ENCODE assay signal across 8 cellular contexts in the genomic region with DNA sequence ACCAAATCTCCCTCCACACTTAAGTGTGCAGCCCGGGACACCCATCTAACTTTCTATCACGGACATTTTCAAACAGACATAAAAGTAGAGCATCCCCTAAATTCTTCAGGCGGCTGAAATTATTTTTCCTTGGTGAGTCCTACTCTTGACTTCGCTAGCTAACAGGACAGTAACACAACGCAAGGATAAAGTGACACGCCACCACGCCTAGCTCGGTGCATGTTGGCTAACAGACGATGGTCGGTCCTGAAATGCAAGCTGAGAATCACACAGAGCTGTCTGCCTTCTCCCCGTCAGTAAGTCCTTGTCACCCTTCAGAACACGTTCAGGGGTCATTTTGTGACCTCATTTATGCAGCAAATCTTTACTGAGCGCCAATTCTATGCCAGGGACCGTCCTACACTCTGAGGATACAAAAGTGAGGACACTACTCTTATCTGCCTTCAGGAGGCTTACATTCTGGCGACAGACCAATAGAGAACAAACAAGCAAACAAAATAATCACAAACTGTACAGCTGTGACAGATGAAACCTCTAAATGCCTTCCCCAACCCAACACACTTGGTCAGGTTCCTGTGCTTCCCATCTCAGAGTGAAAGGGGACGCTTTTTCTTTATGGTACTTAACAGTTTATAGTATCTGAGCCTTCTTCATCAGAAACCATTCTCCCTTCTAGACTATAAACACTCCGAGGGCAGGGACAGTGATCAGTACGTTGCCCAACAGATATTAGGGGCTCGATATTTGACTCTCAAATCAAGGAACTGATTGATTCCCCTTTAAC. TPM values are rescaled to one million over a fixed set of nuclear protein-coding genes. Genes with fewer than 3 reads are reported as not detected.
DNase-seq lines count a peak whose midpoint lies in the region; ATAC-seq, FAIRE-seq and TF ChIP-seq lines count a peak whose summit lies in the region.

No MANE protein-coding gene starts in this region.

- H3K9me2 ChIP-seq in OCI-LY7 (ENCODE audit: insufficient read depth, low read length) = no peaks in the 10 kb centered on the region

- TF ChIP-seq CTCF in CD8-positive, alpha-beta T cell (IDR thresholded peaks at IDR 0.05) = no peak
- TF ChIP-seq CTCF in OCI-LY7 (conservative IDR thresholded peaks at IDR 0.05; ENCODE audit: low read length) = no peak
- no peak for TF ChIP-seq CTCF in endothelial cell of umbilical vein (IDR thresholded peaks at IDR 0.05; ENCODE audit: extremely low read depth in 1 of 2, insufficient read depth in 1 of 2, low read depth in 1 of 2, low read length in 2 of 2)
- TF ChIP-seq CTCF in neutrophil (IDR thresholded peaks at IDR 0.05) = no peak

- H3K9me1 ChIP-seq in endothelial cell of umbilical vein (replicated peaks; ENCODE audit: control insufficient read depth, extremely low read depth, insufficient read depth, low read length) = no peaks in the 10 kb centered on the region

- no peak for FAIRE-seq in endothelial cell of umbilical vein (lab: Jason Lieb, UNC)

- H3K9ac ChIP-seq in endothelial cell of umbilical vein (replicated peaks; ENCODE audit: extremely low read depth, insufficient read depth, low read length) = peak overlapping the region; percentile 69

- peaks cover 7% of the 10 kb centered on the region for H3K36me3 ChIP-seq in CD8-positive, alpha-beta T cell (ENCODE audit: insufficient read depth, low read length)
- peaks cover 13% of the 10 kb centered on the region; the same call in 1 of the 2 replicates for H3K36me3 ChIP-seq in OCI-LY7 (ENCODE audit: insufficient read depth, low read length)
- H3K36me3 ChIP-seq in endothelial cell of umbilical vein (ENCODE audit: control insufficient read depth in 2 of 2, extremely low read depth in 1 of 2, insufficient read depth in 2 of 2, low read length in 2 of 2) = peaks cover 6% of the 10 kb centered on the region in 2 experiments
- H3K36me3 ChIP-seq in neutrophil = no peaks in the 10 kb centered on the region

- H3K9me3 Mint-ChIP-seq in CD8-positive, alpha-beta T cell = no peaks in the 10 kb centered on the region

- dilution Hi-C loops in endothelial cell of umbilical vein (cut with MboI; ENCODE audit: extremely low pct_ligation_motif_present, low sequenced_read_pairs) = no loop called here

- H3K4me3 ChIP-seq in CD8-positive, alpha-beta T cell (ENCODE audit: low read depth, low read length) = peak overlapping the region; percentile 94
- H3K4me3 ChIP-seq in OCI-LY7 (ENCODE audit: low read depth, low read length, poor library complexity, severe bottlenecking) = peak overlapping the region; percentile 97
- H3K4me3 ChIP-seq in endothelial cell of umbilical vein (replicated peaks in 1 of 3; ENCODE audit: insufficient read depth in 1 of 3, low read depth in 1 of 3, low read length in 3 of 3) = peak overlapping the region; percentile 78 to 93 (median 87)
- H3K4me3 ChIP-seq in neutrophil (ENCODE audit: low read depth in 1 of 2, low read length in 1 of 2) = peak overlapping the region; percentile 85 to 95

- peaks cover 27% of the 10 kb centered on the region for H3K79me2 ChIP-seq in OCI-LY7 (ENCODE audit: insufficient read depth, low read depth, low read length)
- peaks cover 40% of the 10 kb centered on the region for H3K79me2 ChIP-seq in endothelial cell of umbilical vein (ENCODE audit: control insufficient read depth, insufficient read depth, low read length)

- no peaks in the 10 kb centered on the region for H3K9me3 ChIP-seq in CD8-positive, alpha-beta T cell (ENCODE audit: low read length)
- no peaks in the 10 kb centered on the region for H3K9me3 ChIP-seq in OCI-LY7 (ENCODE audit: low read length)
- no peaks in the 10 kb centered on the region for H3K9me3 ChIP-seq in endothelial cell of umbilical vein (replicated peaks; ENCODE audit: control insufficient read depth, insufficient read depth, low read length)
- no peaks in the 10 kb centered on the region for H3K9me3 ChIP-seq in neutrophil

- no peak overlapping the region for H3K27ac ChIP-seq in CD8-positive, alpha-beta T cell (ENCODE audit: low read depth, low read length)
- no peak overlapping the region for H3K27ac ChIP-seq in OCI-LY7 (ENCODE audit: low read depth, low read length, poor library complexity, severe bottlenecking)
- H3K27ac ChIP-seq in endothelial cell of umbilical vein (ENCODE audit: insufficient read depth, low read depth, low read length) = no peak overlapping the region
- H3K27ac ChIP-seq in neutrophil = no peak overlapping the region

- no peak for DNase-seq in CD8-positive, alpha-beta T cell
- no peak for DNase-seq in OCI-LY7 (ENCODE audit: low spot score)
- no peak for DNase-seq in endothelial cell of umbilical vein (ENCODE audit: low read depth, low spot score)
- DNase-seq in NCI-H69 (lab: John Stamatoyannopoulos, UW) = no peak
- DNase-seq in nucleus accumbens (lab: John Stamatoyannopoulos, UW) = no peak

- H4K20me1 ChIP-seq in OCI-LY7 (ENCODE audit: insufficient read depth, low read length) (no peaks in the 10 kb centered on the region), endothelial cell of umbilical vein (replicated peaks; ENCODE audit: control insufficient read depth, extremely low read depth, insufficient read depth, low read length) (no peaks in the 10 kb centered on the region)

- H3K4me1 Mint-ChIP-seq in CD8-positive, alpha-beta T cell (ENCODE audit: low read depth) = peaks cover 17% of the 10 kb centered on the region

- intact Hi-C loops in CD8-positive, alpha-beta T cell (cut with DNase I, micrococcal nuclease) = loop anchor here (1.0 to 10.0 kb wide), 5 partner anchors 79 to 767 kb away; a partner anchor contains a TSS
- intact Hi-C loops in OCI-LY7 (cut with micrococcal nuclease; ENCODE audit: unreplicated experiment) = no loop called here
- intact Hi-C loops in endothelial cell of umbilical vein (cut with micrococcal nuclease) = loop anchor here (10.0 kb wide), 1 partner anchor 80 kb away; a partner anchor contains a TSS

- TF ChIP-seq POLR2A in endothelial cell of umbilical vein (IDR thresholded peaks at IDR 0.05; ENCODE audit: low read depth, low read length) = no peak

- no peak for ATAC-seq in CD8-positive, alpha-beta T cell
- ATAC-seq in HG02763 (IDR thresholded peaks at IDR 0.05; ENCODE audit: unreplicated experiment) (no peak), HG03280 (IDR thresholded peaks at IDR 0.05; ENCODE audit: unreplicated experiment) (no peak)

- H3K27me3 ChIP-seq in CD8-positive, alpha-beta T cell (ENCODE audit: insufficient read depth, low read length) = no peaks in the 10 kb centered on the region
- H3K27me3 ChIP-seq in endothelial cell of umbilical vein (ENCODE audit: control insufficient read depth in 2 of 2, insufficient read depth in 2 of 2, low read length in 2 of 2) (no peaks in the 10 kb centered on the region), neutrophil (no peaks in the 10 kb centered on the region)

- TSS peak; percentile 46 for BruUV-seq in OCI-LY7 (replicated peaks; lab: Mats Ljungman, UMichigan)
- no TSS peak for BruUV-seq in endothelial cell of umbilical vein (replicated peaks; lab: Mats Ljungman, UMichigan)

- H3K27me3 Mint-ChIP-seq in CD8-positive, alpha-beta T cell (ENCODE audit: low read depth) = no peaks in the 10 kb centered on the region

- POLR2A ChIA-PET in CD8-positive, alpha-beta T cell (lab: Charles Lee) = no interaction called here
- POLR2A ChIA-PET in OCI-LY7 (lab: Charles Lee) = interaction anchor here (0.6 to 1.2 kb wide), 3 partner anchors 43 to 767 kb away, joined by 3 read pairs; no protein-coding TSS in a partner anchor
- POLR2A ChIA-PET in endothelial cell of umbilical vein (lab: Charles Lee) = no interaction called here

- H2AFZ ChIP-seq in OCI-LY7 (ENCODE audit: low read length) = peak overlapping the region; percentile 94; the same call in 1 of the 2 replicates
- peak overlapping the region; percentile 75 for H2AFZ ChIP-seq in endothelial cell of umbilical vein (ENCODE audit: low read depth, low read length)

- peaks cover 9% of the 10 kb centered on the region for H3K36me3 Mint-ChIP-seq in CD8-positive, alpha-beta T cell

- CTCF ChIA-PET in CD8-positive, alpha-beta T cell (lab: Charles Lee) = interaction anchor here (1.0 to 2.0 kb wide), 2 partner anchors 10 to 73 kb away, joined by 3 to 4 read pairs; no protein-coding TSS in a partner anchor
- CTCF ChIA-PET in OCI-LY7 (lab: Charles Lee; ENCODE audit: unreplicated experiment) = no interaction called here
- CTCF ChIA-PET in endothelial cell of umbilical vein (lab: Charles Lee) = interaction anchor here (1.5 kb wide), 1 partner anchor 21 kb away, joined by 3 read pairs; no protein-coding TSS in a partner anchor

- peaks cover 14% of the 10 kb centered on the region for H3K4me1 ChIP-seq in CD8-positive, alpha-beta T cell (ENCODE audit: insufficient read depth, low read length)
- H3K4me1 ChIP-seq in OCI-LY7 (ENCODE audit: insufficient read depth, low read length, poor library complexity, severe bottlenecking) = peaks cover 6% of the 10 kb centered on the region
- peaks cover 18% of the 10 kb centered on the region for H3K4me1 ChIP-seq in endothelial cell of umbilical vein (ENCODE audit: control insufficient read depth, extremely low read depth, insufficient read depth, low read length)
- H3K4me1 ChIP-seq in neutrophil (ENCODE audit: control insufficient read depth in 1 of 2, insufficient read depth in 1 of 2, low read depth in 1 of 2, low read length in 1 of 2) = peaks cover 18 to 32% of the 10 kb centered on the region in 2 experiments

- H3K27ac Mint-ChIP-seq in CD8-positive, alpha-beta T cell = peak overlapping the region; percentile 49

- H3K4me3 Mint-ChIP-seq in CD8-positive, alpha-beta T cell = peak overlapping the region; percentile 87

- peak overlapping the region; percentile 81 for H3K4me2 ChIP-seq in OCI-LY7 (ENCODE audit: low read length)
- H3K4me2 ChIP-seq in endothelial cell of umbilical vein (ENCODE audit: insufficient read depth, low read length) = peak overlapping the region; percentile 89

RNA-seq across cellular contexts. Expression of a gene that starts 1.3 kb away (rescaled TPM):
- total RNA-seq in CD8-positive, alpha-beta T cell = 10 to 100 TPM; 22.8 to 23.3 TPM
- total RNA-seq in OCI-LY7 (2014; rRNA removed; shearing (Covaris generic)) = 38.3 and 38.8 TPM in 2 replicates
- 37.3 and 38.0 TPM in 2 replicates for total RNA-seq in OCI-LY7 (2022)
- 93.8 and 94.6 TPM in 2 replicates for total RNA-seq in endothelial cell of umbilical vein
- 104 and 105 TPM in 2 replicates for polyA plus RNA-seq in endothelial cell of umbilical vein
- polyA plus RNA-seq in endothelial cell of umbilical vein (2011; cell fraction: cytosol; rRNA removed) = 104 and 121 TPM in 2 replicates
- 84.5 and 85.0 TPM in 2 replicates for polyA plus RNA-seq in endothelial cell of umbilical vein (2011; cell fraction: nucleus; rRNA removed)
- polyA plus RNA-seq in endothelial cell of umbilical vein (2012) = 102 and 127 TPM in 2 replicates
- 101 and 108 TPM in 2 replicates for polyA minus RNA-seq in endothelial cell of umbilical vein
- polyA minus RNA-seq in endothelial cell of umbilical vein (2011; cell fraction: cytosol; rRNA and poly(A)+ RNA removed) = 9.7 TPM
- polyA minus RNA-seq in endothelial cell of umbilical vein (2011; cell fraction: nucleus; rRNA and poly(A)+ RNA removed) = 47.0 and 51.6 TPM in 2 replicates

RNA-seq across cellular contexts. Expression of a gene that starts 39.5 kb away (rescaled TPM):
- 10 to 100 TPM; 47.8 to 48.3 TPM for total RNA-seq in CD8-positive, alpha-beta T cell
- total RNA-seq in OCI-LY7 (2014; rRNA removed; shearing (Covaris generic)) = 16.6 and 17.6 TPM in 2 replicates
- total RNA-seq in OCI-LY7 (2022) (21.2 and 24.7 TPM in 2 replicates), endothelial cell of umbilical vein (22.7 and 26.5 TPM in 2 replicates)
- polyA plus RNA-seq in endothelial cell of umbilical vein = 12.3 and 15.1 TPM in 2 replicates
- 17.0 and 17.4 TPM in 2 replicates for polyA plus RNA-seq in endothelial cell of umbilical vein (2011; cell fraction: cytosol; rRNA removed)
- polyA plus RNA-seq in endothelial cell of umbilical vein (2011; cell fraction: nucleus; rRNA removed) = 30.3 and 33.3 TPM in 2 replicates
- 28.0 and 30.8 TPM in 2 replicates for polyA plus RNA-seq in endothelial cell of umbilical vein (2012)
- 34.4 and 36.9 TPM in 2 replicates for polyA minus RNA-seq in endothelial cell of umbilical vein
- 24.3 TPM for polyA minus RNA-seq in endothelial cell of umbilical vein (2011; cell fraction: cytosol; rRNA and poly(A)+ RNA removed)
- 14.8 and 23.0 TPM in 2 replicates for polyA minus RNA-seq in endothelial cell of umbilical vein (2011; cell fraction: nucleus; rRNA and poly(A)+ RNA removed)
